9 cellular contexts compared by ENCODE assay signal in the genomic region with DNA sequence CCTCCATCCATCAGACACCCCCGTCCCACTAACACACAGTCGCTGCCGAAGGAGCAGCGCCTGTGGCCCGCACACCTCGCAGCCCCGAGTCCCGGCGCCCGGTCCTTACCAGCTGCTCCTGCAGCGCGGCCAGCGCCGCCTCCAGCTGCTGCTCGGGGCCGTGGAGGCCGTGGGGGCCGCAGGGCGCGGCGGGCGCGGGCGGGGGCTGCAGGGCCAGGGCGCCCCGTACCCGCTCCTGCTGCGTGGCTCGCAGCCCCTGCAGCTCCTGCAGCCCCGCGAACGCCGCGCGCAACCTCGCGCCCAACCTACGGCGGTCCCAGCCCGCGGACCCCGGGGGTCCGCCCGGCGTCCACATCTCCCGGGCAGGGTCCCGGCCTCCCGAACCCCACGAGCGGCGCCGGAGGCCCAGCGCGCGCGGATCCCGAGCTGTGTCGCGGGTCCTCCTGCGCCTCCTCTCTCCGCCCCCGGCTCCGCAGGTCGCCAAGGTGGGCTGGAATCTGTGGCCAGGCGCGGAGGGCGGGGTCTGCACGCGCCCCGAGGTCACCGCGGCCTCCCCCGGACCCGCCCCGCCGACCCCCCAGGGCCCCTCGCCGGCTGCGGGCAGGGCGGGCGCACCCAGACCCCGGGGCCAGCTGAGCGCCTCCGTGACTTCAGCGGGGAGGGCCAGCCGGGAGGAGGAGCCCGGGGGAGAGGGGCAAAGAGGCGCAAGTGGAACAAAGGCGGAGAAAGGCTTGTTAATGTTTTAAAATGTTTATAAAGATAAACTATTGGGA. TPM values are rescaled to one million over a fixed set of nuclear protein-coding genes. Genes with fewer than 3 reads are reported as not detected.
DNase-seq lines count a peak whose midpoint lies in the region; ATAC-seq and TF ChIP-seq lines count a peak whose summit lies in the region.
"Had no signal": no experiment of that assay in that cellular context is flagged by ENCODE, and none has a peak within 500 bp of the region (broad histone marks: within the 10 kb centered on the region; RNA-seq: fewer than 3 reads in every experiment).

A gene with protein sequence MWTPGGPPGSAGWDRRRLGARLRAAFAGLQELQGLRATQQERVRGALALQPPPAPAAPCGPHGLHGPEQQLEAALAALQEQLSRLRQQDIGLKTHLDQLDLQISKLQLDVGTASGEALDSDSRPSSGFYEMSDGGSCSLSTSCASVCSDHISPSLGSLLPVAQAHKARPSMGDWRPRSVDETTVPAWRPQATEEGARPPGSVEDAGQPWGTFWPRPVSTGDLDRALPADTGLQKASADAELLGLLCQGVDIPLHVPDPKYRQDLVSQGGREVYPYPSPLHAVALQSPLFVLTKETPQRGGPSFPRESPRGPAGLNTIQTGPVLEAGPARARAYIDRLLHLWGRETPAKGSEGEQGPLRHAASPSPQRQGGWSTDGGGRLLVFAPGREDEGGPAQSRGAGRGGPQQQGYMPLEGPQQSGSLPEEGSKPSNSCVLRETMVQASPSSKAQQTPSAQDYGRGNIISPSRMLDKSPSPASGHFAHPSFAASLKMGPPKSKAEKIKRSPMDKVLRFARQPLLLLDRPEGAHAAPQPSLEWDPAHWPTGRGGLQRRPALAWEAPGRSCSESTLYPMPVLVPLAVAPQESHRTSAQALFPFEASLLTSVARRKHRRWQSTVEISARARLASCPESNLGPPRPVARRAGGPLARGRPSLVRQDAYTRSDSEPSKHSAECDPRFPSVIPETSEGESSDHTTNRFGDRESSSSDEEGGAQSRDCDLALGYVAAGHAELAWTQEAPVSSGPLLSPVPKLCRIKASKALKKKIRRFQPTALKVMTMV (minus strand): TSS at position 499 of the 773 bp plus-strand sequence. CDS start 144 bp downstream, at position 355.

- ATAC-seq in WTC11: peak; percentile 68
- ATAC-seq in right cardiac atrium: peak; percentile 64
- ATAC-seq in GM19397 (IDR thresholded peaks at IDR 0.05; ENCODE audit: unreplicated experiment): no peak

- CTCF ChIA-PET in A673 (lab: Charles Lee): interaction anchor here (0.6 kb wide), 1 partner anchor 1449 kb away, joined by 3 read pairs; no protein-coding TSS in a partner anchor
- CTCF ChIA-PET in WTC11 (lab: Charles Lee): interaction anchor here (1.3 to 2.4 kb wide), 2 partner anchors 13 to 18 kb away, joined by 3 to 11 read pairs; no protein-coding TSS in a partner anchor

- no TSS peak for BruUV-seq in A673 (replicated peaks; lab: Mats Ljungman, UMichigan)

- DNase-seq in A673 (ENCODE audit: low spot score) (peak; percentile 60), WTC11 (ENCODE audit: low spot score) (no peak), right cardiac atrium (peak in 2 of 3 donors; percentile 69 to 76), neural crest cell (ENCODE audit: low read depth, low spot score) (no peak), HK-2 (ENCODE audit: unreplicated experiment) (no peak), NCI-H748 treated with DMSO at 0.1 percent for 48 hours (lab: John Stamatoyannopoulos, UW) (no peak), NCI-H1436 treated with DMSO at 0.1 percent for 48 hours (lab: John Stamatoyannopoulos, UW) (no peak)
- DNase-seq: brain microvascular endothelial cell had no signal

- H3K36me3 ChIP-seq in A673 (ENCODE audit: insufficient read depth, low read length, poor library complexity, severe bottlenecking): no peaks in the 10 kb centered on the region
- H3K36me3 ChIP-seq: brain microvascular endothelial cell had no signal

- H3K27me3 ChIP-seq in A673 (replicated peaks; ENCODE audit: insufficient read depth, low read depth, low read length, poor library complexity): no peaks in the 10 kb centered on the region
- peaks cover 2% of the 10 kb centered on the region for H3K27me3 ChIP-seq in right cardiac atrium (ENCODE audit: control insufficient read depth, insufficient read depth)

- H3K4me1 ChIP-seq in A673 (ENCODE audit: insufficient read depth, low read length, poor library complexity, severe bottlenecking) (peaks cover 10% of the 10 kb centered on the region), right cardiac atrium (ENCODE audit: control insufficient read depth, insufficient read depth, low read length) (no peaks in the 10 kb centered on the region)

- peaks cover 6% of the 10 kb centered on the region for H3K9me3 ChIP-seq in A673 (ENCODE audit: low read depth, low read length, poor library complexity, severe bottlenecking)
- no peaks in the 10 kb centered on the region for H3K9me3 ChIP-seq in right cardiac atrium (ENCODE audit: control insufficient read depth, low read length)

- POLR2A ChIA-PET in A673 (lab: Charles Lee; ENCODE audit: low non-redundant PET) (no interaction called here), WTC11 (lab: Charles Lee) (interaction anchor here (1.1 kb wide), 1 partner anchor 18 kb away, joined by 4 read pairs; no protein-coding TSS in a partner anchor)

- intact Hi-C loops in A673 (cut with micrococcal nuclease; ENCODE audit: unreplicated experiment) (no loop called here), right cardiac atrium (cut with DNase I) (no loop called here)

- H3K27ac ChIP-seq in A673 (ENCODE audit: low read depth, low read length, poor library complexity, severe bottlenecking): peak within 1 kb of the TSS; percentile 68
- no peak within 1 kb of the TSS for H3K27ac ChIP-seq in right cardiac atrium (ENCODE audit: low read length)
- H3K27ac ChIP-seq: brain microvascular endothelial cell had no signal

- 2% methylated on average over 88 of the region's 89 CpGs for WGBS in right cardiac atrium

- H3K4me1 Mint-ChIP-seq in WTC11 (peaks cover 25% of the 10 kb centered on the region), neural crest cell (peaks cover 6% of the 10 kb centered on the region)

- H3K4me3 ChIP-seq in A673 (ENCODE audit: low read depth, low read length, poor library complexity, severe bottlenecking) (peak within 1 kb of the TSS; percentile 85), right cardiac atrium (ENCODE audit: low read length) (peak within 1 kb of the TSS; percentile 59)

- H3K27me3 Mint-ChIP-seq in WTC11 (ENCODE audit: low read depth): peaks cover 39% of the 10 kb centered on the region
- peaks cover 66% of the 10 kb centered on the region for H3K27me3 Mint-ChIP-seq in neural crest cell (ENCODE audit: low read depth)

- TF ChIP-seq CTCF in A673 (conservative IDR thresholded peaks at IDR 0.05; ENCODE audit: low read depth, low read length): no peak
- no peak for TF ChIP-seq CTCF in WTC11 (IDR thresholded peaks at IDR 0.05)
- TF ChIP-seq CTCF in neural crest cell (conservative IDR thresholded peaks at IDR 0.05): no peak

- peaks cover 9% of the 10 kb centered on the region; the same call in 1 of the 2 replicates for H3K36me3 Mint-ChIP-seq in WTC11
- H3K36me3 Mint-ChIP-seq in neural crest cell (ENCODE audit: low read depth): peaks cover 6% of the 10 kb centered on the region

- no peak within 1 kb of the TSS for H3K27ac Mint-ChIP-seq in WTC11
- H3K27ac Mint-ChIP-seq in neural crest cell (ENCODE audit: unreplicated experiment): no peak within 1 kb of the TSS

- H3K4me3 Mint-ChIP-seq in WTC11 (peak within 1 kb of the TSS; percentile 73), neural crest cell (peak within 1 kb of the TSS; percentile 82)

- peaks cover 10% of the 10 kb centered on the region for H3K9me3 Mint-ChIP-seq in WTC11
- peaks cover 7% of the 10 kb centered on the region for H3K9me3 Mint-ChIP-seq in neural crest cell

TF ChIP-seq in WTC11, 78 proteins besides CTCF, POLR2A, EP300 and RAD21:
- TF ChIP-seq ELF4 (CRISPR knock-in tag; IDR thresholded peaks at IDR 0.05; ENCODE audit: low read depth): no peak
- TF ChIP-seq, protein P1, sequence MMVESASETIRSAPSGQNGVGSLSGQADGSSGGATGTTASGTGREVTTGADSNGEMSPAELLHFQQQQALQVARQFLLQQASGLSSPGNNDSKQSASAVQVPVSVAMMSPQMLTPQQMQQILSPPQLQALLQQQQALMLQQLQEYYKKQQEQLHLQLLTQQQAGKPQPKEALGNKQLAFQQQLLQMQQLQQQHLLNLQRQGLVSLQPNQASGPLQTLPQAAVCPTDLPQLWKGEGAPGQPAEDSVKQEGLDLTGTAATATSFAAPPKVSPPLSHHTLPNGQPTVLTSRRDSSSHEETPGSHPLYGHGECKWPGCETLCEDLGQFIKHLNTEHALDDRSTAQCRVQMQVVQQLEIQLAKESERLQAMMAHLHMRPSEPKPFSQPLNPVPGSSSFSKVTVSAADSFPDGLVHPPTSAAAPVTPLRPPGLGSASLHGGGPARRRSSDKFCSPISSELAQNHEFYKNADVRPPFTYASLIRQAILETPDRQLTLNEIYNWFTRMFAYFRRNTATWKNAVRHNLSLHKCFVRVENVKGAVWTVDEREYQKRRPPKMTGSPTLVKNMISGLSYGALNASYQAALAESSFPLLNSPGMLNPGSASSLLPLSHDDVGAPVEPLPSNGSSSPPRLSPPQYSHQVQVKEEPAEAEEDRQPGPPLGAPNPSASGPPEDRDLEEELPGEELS (CRISPR knock-in tag; IDR thresholded peaks at IDR 0.05): 0 out of 2 replicates have a peak, but pooled peaks have one; percentile 35

RNA-seq across cellular contexts. Expression of the gene that starts here (rescaled TPM):
- total RNA-seq in A673 (2021): 14.5 and 18.7 TPM in 2 replicates
- 3.4 to 4.9 TPM (median 3.8 TPM) in 3 replicates for total RNA-seq in WTC11 (2021)
- 1 to 10 TPM; 1.6 to 2.4 (median 2.1) TPM for total RNA-seq in right cardiac atrium
- 1.4 TPM for polyA plus RNA-seq in right cardiac atrium
- 0.19 and 0.43 TPM in 2 replicates for total RNA-seq in neural crest cell

Comparison
In these comparisons a context has a peak if more than half of its experiments do, and no peak if none do; other contexts are left out.
1. DNase-seq: peak in A673 (single experiment) and right cardiac atrium (2 of 3); none in WTC11 (single experiment), neural crest cell (single experiment), HK-2 (single experiment), NCI-H748 treated with DMSO at 0.1 percent for 48 hours (single experiment) and NCI-H1436 treated with DMSO at 0.1 percent for 48 hours (single experiment).